21 cellular contexts compared by ENCODE assay signal in genomic region chr14:105469456-105470162, GRCh38. TPM values are rescaled to one million over a fixed set of nuclear protein-coding genes. Genes with fewer than 3 reads are reported as not detected.
DNase-seq lines count a peak whose midpoint lies in the region; ATAC-seq, FAIRE-seq and TF ChIP-seq lines count a peak whose summit lies in the region.
"Had no signal": no experiment of that assay in that cellular context is flagged by ENCODE, and none has a peak within 500 bp of the region (broad histone marks: within the 10 kb centered on the region; RNA-seq: fewer than 3 reads in every experiment).

No MANE protein-coding gene starts in this region.

- peak in 3 of 4 donors; percentile 2 to 4 (median 2) for ATAC-seq in pancreas
- no peak for ATAC-seq in HG02642 (IDR thresholded peaks at IDR 0.05; ENCODE audit: poor library complexity, unreplicated experiment)
- ATAC-seq: activated T-cell treated with anti-CD3 and anti-CD28 coated beads, Interleukin-2, amount 50 U/mL, for 72 hours; T-helper 17 cell had no signal

- DNase-seq in RWPE1 (ENCODE audit: low spot score) (no peak), cardiac muscle cell (ENCODE audit: low read depth in 1 of 2, low spot score in 1 of 2) (no peak), pancreas (peak in 2 of 6 donors; percentile 38 to 72), spleen (no peak), middle frontal gyrus (ENCODE audit: extremely low spot score, low spot score) (no peak), SHP77 (lab: John Stamatoyannopoulos, UW) (no peak)
- DNase-seq: activated T-cell treated with anti-CD3 and anti-CD28 coated beads, Interleukin-2, amount 50 U/mL, for 72 hours; CD4-positive, alpha-beta T cell; DND-41; foreskin melanocyte; naive B cell; NCI-H2029 treated with DMSO at 0.1 percent for 48 hours; NCI-H510A; SIG-M5; stimulated activated CD4-positive, alpha-beta T cell treated with anti-CD3 and anti-CD28 coated beads, Interleukin-4, amount 100 ng/mL, for 1 hour; T-helper 17 cell had no signal

- TF ChIP-seq CTCF in RWPE1 (conservative IDR thresholded peaks at IDR 0.05; ENCODE audit: low read depth) (no peak), cardiac muscle cell (IDR thresholded peaks at IDR 0.05; ENCODE audit: low read depth, low read length) (no peak), pancreas (IDR thresholded peaks at IDR 0.05) (no peak), spleen (IDR thresholded peaks at IDR 0.05 in 8 of 11, conservative IDR thresholded peaks at IDR 0.05 in 3 of 11) (no peak)

- H3K27me3 ChIP-seq in BLaER1 (no peaks in the 10 kb centered on the region), cardiac muscle cell (no peaks in the 10 kb centered on the region), pancreas (no peaks in the 10 kb centered on the region), spleen (replicated peaks in 1 of 7) (peaks cover 0 to 20% (median 9%) of the 10 kb centered on the region in 7 donors)

- intact Hi-C loops in pancreas (cut with DNase I) (no loop called here), spleen (cut with DNase I; ENCODE audit: low total_unique reads) (no loop called here)

- peak overlapping the region; percentile 100 for H3K4me2 ChIP-seq in BLaER1

- CTCF ChIA-PET in RWPE1 (lab: Yijun Ruan, JAX) = interaction anchor here (0.7 to 1.9 kb wide), 3 partner anchors 11 to 21 kb away, joined by 3 to 6 read pairs (median 4); no protein-coding TSS in a partner anchor

- peak overlapping the region; percentile 28; the same call in 1 of the 2 replicates for H3K4me3 ChIP-seq in BLaER1
- H3K4me3 ChIP-seq in cardiac muscle cell = no peak overlapping the region
- no peak overlapping the region for H3K4me3 ChIP-seq in pancreas
- H3K4me3 ChIP-seq in spleen = no peak overlapping the region
- H3K4me3 ChIP-seq: skin epidermis had no signal

- 74 to 80% methylated on average over 33 of the region's 33 CpGs for WGBS in pancreas, 2 donors
- 63 to 81% (median 69%) methylated on average over 10 to 33 of the region's 33 CpGs for WGBS in spleen, 5 donors

- POLR2A ChIA-PET in RWPE1 (lab: Yijun Ruan, JAX; ENCODE audit: low non-redundant PET) = no interaction called here

- H3K36me3 ChIP-seq in BLaER1 (peaks cover 48% of the 10 kb centered on the region), cardiac muscle cell (peaks cover 18% of the 10 kb centered on the region), pancreas (peaks cover 0 to 14% (median 3%) of the 10 kb centered on the region in 3 donors), spleen (peaks cover 0 to 67% (median 38%) of the 10 kb centered on the region in 6 donors)

- TF ChIP-seq POLR2A in spleen (IDR thresholded peaks at IDR 0.05) = no peak

- peaks cover 73% of the 10 kb centered on the region for H3K4me1 ChIP-seq in BLaER1
- H3K4me1 ChIP-seq in cardiac muscle cell (ENCODE audit: low read depth) = peaks cover 75% of the 10 kb centered on the region
- peaks cover 0 to 19% (median 16%) of the 10 kb centered on the region in 3 donors for H3K4me1 ChIP-seq in pancreas
- peaks cover 7 to 64% (median 23%) of the 10 kb centered on the region in 6 donors for H3K4me1 ChIP-seq in spleen

- peak overlapping the region; percentile 65 for H3K27ac ChIP-seq in BLaER1
- peak overlapping the region; percentile 100 for H3K27ac ChIP-seq in RWPE1
- H3K27ac ChIP-seq in cardiac muscle cell = peak overlapping the region; percentile 98
- H3K27ac ChIP-seq in pancreas = peak overlapping the region in 3 of 4 donors; percentile 12 to 41 (median 17)
- H3K27ac ChIP-seq in spleen = no peak overlapping the region
- H3K27ac ChIP-seq: parathyroid adenoma had no signal

- H4K20me1 ChIP-seq in BLaER1 = peaks cover 86% of the 10 kb centered on the region

- FAIRE-seq in pancreas (lab: Jason Lieb, UNC) = no peak

- H3K9me3 ChIP-seq in BLaER1 (no peaks in the 10 kb centered on the region), cardiac muscle cell (ENCODE audit: low read depth) (no peaks in the 10 kb centered on the region), pancreas (no peaks in the 10 kb centered on the region), spleen (no peaks in the 10 kb centered on the region)

- H3K9ac ChIP-seq in BLaER1 = peak overlapping the region; percentile 50; the same call in 1 of the 2 replicates
- H3K9ac ChIP-seq: parathyroid adenoma had no signal

RNA-seq across cellular contexts. Expression of gene CRIP2, which starts 5.0 kb away (rescaled TPM):
- total RNA-seq in cardiac muscle cell (804 and 1,173 TPM in 2 replicates), pancreas (10 to 100 TPM; 12.9 to 37.4 (median 24.3) TPM), spleen (100 to 1,000 TPM in 4 of 7 donors, 10 to 100 TPM in 3; 68.6 to 138 (median 100) TPM)
- polyA plus RNA-seq in cardiac muscle cell (1,364 and 1,845 TPM in 2 replicates), pancreas (100 to 1,000 TPM in 1 of 2 donors, 10 to 100 TPM in 1; 99.5 to 223 TPM), spleen (100 to 1,000 TPM in 2 of 3 donors, 10 to 100 TPM in 1; 97.7 to 181 (median 123) TPM)

RNA-seq across cellular contexts. Expression of gene CRIP1, which starts 17.1 kb away (rescaled TPM):
- 46.9 and 51.1 TPM in 2 replicates for total RNA-seq in cardiac muscle cell
- 196 and 203 TPM in 2 replicates for polyA plus RNA-seq in cardiac muscle cell
- 10 to 100 TPM in 1 of 6 donors, 1 to 10 TPM in 5; 2.4 to 14.0 (median 9.0) TPM for total RNA-seq in pancreas
- polyA plus RNA-seq in pancreas = 10 to 100 TPM; 35.4 to 71.0 TPM
- total RNA-seq in spleen = 10 to 100 TPM; 20.5 to 82.8 (median 62.8) TPM
- polyA plus RNA-seq in spleen = 100 to 1,000 TPM; 163 to 349 (median 192) TPM
- total RNA-seq: MCF 10A had no signal

RNA-seq across cellular contexts. Expression of gene TEDC1, which starts 21.4 kb away (rescaled TPM):
- total RNA-seq in cardiac muscle cell (32.0 and 33.0 TPM in 2 replicates), pancreas (1 to 10 TPM; 2.0 to 5.2 (median 3.3) TPM), spleen (10 to 100 TPM in 4 of 7 donors, 1 to 10 TPM in 3; 5.3 to 17.7 (median 10.8) TPM)
- polyA plus RNA-seq in cardiac muscle cell (27.4 and 27.6 TPM in 2 replicates), pancreas (10 to 100 TPM; 18.1 to 21.5 TPM), spleen (10 to 100 TPM; 18.4 to 31.5 (median 27.1) TPM)

RNA-seq across cellular contexts. Expression of gene MTA1, which starts 50.0 kb away (rescaled TPM):
- 136 and 208 TPM in 2 replicates for total RNA-seq in cardiac muscle cell
- polyA plus RNA-seq in cardiac muscle cell = 110 and 149 TPM in 2 replicates
- 10 to 100 TPM; 34.8 to 68.6 (median 51.6) TPM for total RNA-seq in pancreas
- polyA plus RNA-seq in pancreas = 100 to 1,000 TPM; 115 to 138 TPM
- total RNA-seq in spleen = 100 to 1,000 TPM in 3 of 7 donors, 10 to 100 TPM in 4; 63.7 to 128 (median 82.6) TPM
- polyA plus RNA-seq in spleen = 10 to 100 TPM; 33.0 to 83.1 (median 52.6) TPM

RNA-seq across cellular contexts. Expression of gene TMEM121, which starts 56.8 kb away (rescaled TPM):
- total RNA-seq in cardiac muscle cell (6.8 and 8.8 TPM in 2 replicates), pancreas (1 to 10 TPM in 5 of 6 donors, under 1 TPM in 1; 0.92 to 3.3 (median 1.8) TPM), spleen (10 to 100 TPM in 1 of 7 donors, 1 to 10 TPM in 6; 3.4 to 10.4 (median 4.6) TPM)
- polyA plus RNA-seq in cardiac muscle cell (4.4 and 6.4 TPM in 2 replicates), pancreas (1 to 10 TPM; 1.2 to 2.5 TPM), spleen (1 to 10 TPM; 3.3 to 6.0 (median 3.6) TPM)

Comparison
In these comparisons a context has a peak if more than half of its experiments do, and no peak if none do; other contexts are left out.
1. H3K27ac ChIP-seq: peak in BLaER1 (single experiment), RWPE1 (single experiment), cardiac muscle cell (single experiment) and pancreas (3 of 4); none in spleen (0 of 8).